Comparison of ENCODE assay signal across 12 cellular contexts in genomic region chr5:158953929-158954534, GRCh38.
DNase-seq lines count a peak whose midpoint lies in the region; ATAC-seq, FAIRE-seq and TF ChIP-seq lines count a peak whose summit lies in the region.
"Had no signal": no experiment of that assay in that cellular context is flagged by ENCODE, and none has a peak within 500 bp of the region (broad histone marks: within the 10 kb centered on the region; RNA-seq: fewer than 3 reads in every experiment).

No MANE protein-coding gene starts in this region.

- no peak for DNase-seq in NK-92 treated with Interleukin-12 subunit alpha and Interleukin-12 subunit beta, amount 100 ng/mL, for 24 hours (lab: John Stamatoyannopoulos, UW)
- DNase-seq in kidney (no peak), NCI-H1105 treated with DMSO at 0.1 percent for 48 hours (lab: John Stamatoyannopoulos, UW) (no peak)
- no peak for DNase-seq in activated CD8-positive, alpha-beta memory T cell treated with anti-CD3 and anti-CD28 coated beads, Interleukin-2, amount 10 ng/mL, durations not matched to agents 7 days and 5 days
- DNase-seq: activated CD4-positive, alpha-beta memory T cell treated with anti-CD3 and anti-CD28 coated beads, Interleukin-2, amount 10 ng/mL, durations not matched to agents 7 days and 5 days; NCI-H226; thyroid gland had no signal

- intact Hi-C loops in kidney (cut with DNase I): no loop called here

- peak overlapping the region; percentile 33 to 94 (median 82) for H3K4me3 Mint-ChIP-seq in IgD-negative memory B cell
- H3K4me3 Mint-ChIP-seq in activated CD8-positive, alpha-beta memory T cell treated with anti-CD3 and anti-CD28 coated beads, Interleukin-2, amount 10 ng/mL, durations not matched to agents 7 days and 5 days: no peak overlapping the region
- H3K4me3 Mint-ChIP-seq: activated CD4-positive, alpha-beta memory T cell treated with anti-CD3 and anti-CD28 coated beads, Interleukin-2, amount 10 ng/mL, durations not matched to agents 7 days and 5 days had no signal

- no peaks in the 10 kb centered on the region for H3K4me1 ChIP-seq in kidney (ENCODE audit: control insufficient read depth in 1 of 2, insufficient read depth in 1 of 2, low read depth in 1 of 2, low read length in 2 of 2)

- H3K9me3 Mint-ChIP-seq in IgD-negative memory B cell: no peaks in the 10 kb centered on the region
- no peaks in the 10 kb centered on the region for H3K9me3 Mint-ChIP-seq in activated CD8-positive, alpha-beta memory T cell treated with anti-CD3 and anti-CD28 coated beads, Interleukin-2, amount 10 ng/mL, durations not matched to agents 7 days and 5 days (ENCODE audit: low read depth)
- H3K9me3 Mint-ChIP-seq: activated CD4-positive, alpha-beta memory T cell treated with anti-CD3 and anti-CD28 coated beads, Interleukin-2, amount 10 ng/mL, durations not matched to agents 7 days and 5 days had no signal

- no peaks in the 10 kb centered on the region for H3K27me3 ChIP-seq in neural cell (ENCODE audit: insufficient read depth, low read depth, low read length)
- H3K27me3 ChIP-seq: thyroid gland had no signal

- CTCF ChIA-PET in activated CD8-positive, alpha-beta memory T cell treated with anti-CD3 and anti-CD28 coated beads, Interleukin-2, amount 10 ng/mL, durations not matched to agents 7 days and 5 days (lab: Charles Lee): no interaction called here

- H3K27ac ChIP-seq in neural cell (ENCODE audit: low read length): no peak overlapping the region
- H3K27ac ChIP-seq in kidney (ENCODE audit: low read depth in 2 of 2, low read length in 2 of 2): no peak overlapping the region
- H3K27ac ChIP-seq: skin epidermis, thyroid gland had no signal

- H3K36me3 Mint-ChIP-seq in IgD-negative memory B cell: peaks cover 7% of the 10 kb centered on the region
- no peaks in the 10 kb centered on the region for H3K36me3 Mint-ChIP-seq in activated CD8-positive, alpha-beta memory T cell treated with anti-CD3 and anti-CD28 coated beads, Interleukin-2, amount 10 ng/mL, durations not matched to agents 7 days and 5 days

- H2AFZ ChIP-seq in neural cell (ENCODE audit: low read depth, low read length): no peak overlapping the region

- H3K9me2 ChIP-seq in neural cell (ENCODE audit: insufficient read depth, low read length): no peaks in the 10 kb centered on the region

- peaks cover 9% of the 10 kb centered on the region for H3K79me2 ChIP-seq in neural cell (replicated peaks; ENCODE audit: insufficient read depth, low read length)

- no peak overlapping the region for H3K4me2 ChIP-seq in neural cell (ENCODE audit: low read length)

- peak; percentile 69 for ATAC-seq in GM19025 (IDR thresholded peaks at IDR 0.05; ENCODE audit: low read depth, unreplicated experiment)
- ATAC-seq in HG02642 (IDR thresholded peaks at IDR 0.05; ENCODE audit: poor library complexity, unreplicated experiment): peak; percentile 72
- no peak for ATAC-seq in activated CD8-positive, alpha-beta memory T cell treated with anti-CD3 and anti-CD28 coated beads, Interleukin-2, amount 10 ng/mL, durations not matched to agents 7 days and 5 days

- peak overlapping the region; percentile 73 to 98 (median 98) for H3K27ac Mint-ChIP-seq in IgD-negative memory B cell
- no peak overlapping the region for H3K27ac Mint-ChIP-seq in activated CD8-positive, alpha-beta memory T cell treated with anti-CD3 and anti-CD28 coated beads, Interleukin-2, amount 10 ng/mL, durations not matched to agents 7 days and 5 days
- H3K27ac Mint-ChIP-seq: activated CD4-positive, alpha-beta memory T cell treated with anti-CD3 and anti-CD28 coated beads, Interleukin-2, amount 10 ng/mL, durations not matched to agents 7 days and 5 days had no signal

- H3K9me3 ChIP-seq in neural cell (ENCODE audit: low read length): no peaks in the 10 kb centered on the region
- no peaks in the 10 kb centered on the region for H3K9me3 ChIP-seq in kidney (ENCODE audit: control insufficient read depth in 1 of 2, low read length in 2 of 2)
- H3K9me3 ChIP-seq: thyroid gland had no signal

- TF ChIP-seq CTCF in neural cell (IDR thresholded peaks at IDR 0.05; ENCODE audit: poor library complexity, severe bottlenecking): no peak
- TF ChIP-seq CTCF in kidney (IDR thresholded peaks at IDR 0.05; ENCODE audit: borderline replicate concordance, extremely low read depth, insufficient read depth): no peak

- peaks cover 6% of the 10 kb centered on the region for H4K20me1 ChIP-seq in neural cell (ENCODE audit: insufficient read depth)

- H3K9ac ChIP-seq in neural cell (ENCODE audit: low read length) (no peak overlapping the region), kidney (ENCODE audit: low read length in 2 of 2) (no peak overlapping the region)

- H3K4me3 ChIP-seq in neural cell (ENCODE audit: low read length) (no peak overlapping the region), kidney (ENCODE audit: low read length in 2 of 2) (no peak overlapping the region)
- H3K4me3 ChIP-seq: skin epidermis, thyroid gland had no signal

- no peaks in the 10 kb centered on the region for H3K27me3 Mint-ChIP-seq in IgD-negative memory B cell
- H3K27me3 Mint-ChIP-seq in activated CD8-positive, alpha-beta memory T cell treated with anti-CD3 and anti-CD28 coated beads, Interleukin-2, amount 10 ng/mL, durations not matched to agents 7 days and 5 days: peaks cover 10% of the 10 kb centered on the region

- no peak for TF ChIP-seq EP300 in neural cell (conservative IDR thresholded peaks at IDR 0.05; ENCODE audit: poor library complexity, severe bottlenecking)

- TF ChIP-seq RAD21 in neural cell (conservative IDR thresholded peaks at IDR 0.05): no peak

- H3K4me1 Mint-ChIP-seq in IgD-negative memory B cell: peaks cover 63 to 88% (median 75%) of the 10 kb centered on the region in 3 donors
- H3K4me1 Mint-ChIP-seq in activated CD8-positive, alpha-beta memory T cell treated with anti-CD3 and anti-CD28 coated beads, Interleukin-2, amount 10 ng/mL, durations not matched to agents 7 days and 5 days: no peaks in the 10 kb centered on the region

- no peaks in the 10 kb centered on the region for H3K36me3 ChIP-seq in neural cell (ENCODE audit: insufficient read depth, low read length)
- H3K36me3 ChIP-seq in kidney (ENCODE audit: control insufficient read depth in 1 of 2, insufficient read depth in 2 of 2, low read length in 2 of 2): no peaks in the 10 kb centered on the region
- H3K36me3 ChIP-seq: thyroid gland had no signal

- H3F3A ChIP-seq in neural cell (ENCODE audit: insufficient read depth, low read length, poor library complexity, severe bottlenecking): peaks cover 10% of the 10 kb centered on the region

- no peak for FAIRE-seq in kidney (lab: Jason Lieb, UNC)

TF ChIP-seq in neural cell, 6 proteins besides CTCF, POLR2A, EP300 and RAD21:
- no peak for TF ChIP-seq MXI1 (conservative IDR thresholded peaks at IDR 0.05; ENCODE audit: poor library complexity, severe bottlenecking)
- TF ChIP-seq POLR2AphosphoS5 (IDR thresholded peaks at IDR 0.05): peak; percentile 20
- no peak for TF ChIP-seq SMC3 (conservative IDR thresholded peaks at IDR 0.05; ENCODE audit: poor library complexity)
- TF ChIP-seq REST (IDR thresholded peaks at IDR 0.05; ENCODE audit: borderline replicate concordance): no peak
